In the genomic region with DNA sequence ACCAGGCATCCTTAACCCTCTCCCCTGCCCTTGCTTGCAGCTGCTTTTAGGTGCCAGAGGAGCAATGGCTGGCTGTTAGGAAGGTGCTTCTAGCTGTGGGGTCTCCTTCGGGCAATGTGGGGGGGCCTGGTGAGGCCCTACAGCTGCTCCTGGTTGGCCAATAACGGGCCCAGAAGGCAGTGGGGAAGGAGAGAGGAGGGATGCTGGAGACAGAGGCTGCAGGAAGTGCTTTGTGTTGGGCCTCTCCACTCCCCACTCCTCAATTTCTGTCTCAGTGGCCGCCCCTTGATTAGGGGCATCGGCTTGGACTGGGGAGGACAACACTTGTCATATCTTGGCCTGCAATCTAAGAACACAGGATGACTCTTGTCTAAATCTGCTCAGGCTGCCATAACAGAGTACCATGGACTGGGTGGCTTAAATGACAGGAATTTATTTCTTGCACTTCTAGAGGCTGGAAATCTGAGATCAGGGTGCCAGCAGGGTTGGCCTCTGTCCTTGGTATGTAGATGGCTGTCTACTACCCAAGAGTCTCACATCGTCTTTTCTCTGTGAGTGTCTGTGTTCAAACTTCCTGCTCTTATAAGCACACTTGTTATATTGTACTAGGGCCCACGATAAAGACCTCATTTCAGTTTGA, we compare ENCODE assay signal across 18 cellular contexts.
DNase-seq lines count a peak whose midpoint lies in the region; ATAC-seq and TF ChIP-seq lines count a peak whose summit lies in the region.
"Had no signal": no experiment of that assay in that cellular context is flagged by ENCODE, and none has a peak within 500 bp of the region (broad histone marks: within the 10 kb centered on the region; RNA-seq: fewer than 3 reads in every experiment).

No MANE protein-coding gene starts in this region.

- no peak overlapping the region for H3K18ac ChIP-seq in trophoblast cell (ENCODE audit: low read length)

- no peak overlapping the region for H2BK120ac ChIP-seq in trophoblast cell (ENCODE audit: insufficient read depth, low read length, poor library complexity)

- H3K4ac ChIP-seq in trophoblast cell (ENCODE audit: low read depth, low read length) = no peak overlapping the region

- H2AK5ac ChIP-seq in trophoblast cell (ENCODE audit: low read length) = no peak overlapping the region

- H3K9me2 ChIP-seq in Loucy (replicated peaks; ENCODE audit: low read depth, low read length) = no peaks in the 10 kb centered on the region

- H3K4me1 Mint-ChIP-seq in activated naive CD8-positive, alpha-beta T cell treated with anti-CD3 and anti-CD28 coated beads, Interleukin-2, amount 10 ng/mL, durations not matched to agents 7 days and 5 days = peaks cover 6% of the 10 kb centered on the region

- POLR2A ChIA-PET in activated naive CD8-positive, alpha-beta T cell treated with anti-CD3 and anti-CD28 coated beads, Interleukin-2, amount 10 ng/mL, durations not matched to agents 7 days and 5 days (lab: Charles Lee) = interaction anchor here (1.9 kb wide), 1 partner anchor 20 kb away, joined by 6 read pairs; no protein-coding TSS in a partner anchor

- H2AFZ ChIP-seq in Loucy (ENCODE audit: low read length) = no peak overlapping the region
- H2AFZ ChIP-seq in trophoblast cell (ENCODE audit: insufficient read depth, low read length, poor library complexity) = no peak overlapping the region

- no peaks in the 10 kb centered on the region for H3K27me3 Mint-ChIP-seq in activated naive CD8-positive, alpha-beta T cell treated with anti-CD3 and anti-CD28 coated beads, Interleukin-2, amount 10 ng/mL, durations not matched to agents 7 days and 5 days

- no peak overlapping the region for H2BK12ac ChIP-seq in trophoblast cell (ENCODE audit: low read length)

- no CpG with 5 or more reads among the region's 6 CpGs for WGBS in trophoblast cell (ENCODE audit: extremely low coverage, insufficient coverage, insufficient read length)

- no peak overlapping the region for H3K23ac ChIP-seq in trophoblast cell (ENCODE audit: low read length)

- peak overlapping the region; percentile 65 for H3K4me3 ChIP-seq in Loucy (ENCODE audit: low read length, poor library complexity, severe bottlenecking)
- H3K4me3 ChIP-seq in trophoblast cell (ENCODE audit: low read depth, low read length) = no peak overlapping the region
- H3K4me3 ChIP-seq: A549 had no signal

- no peak overlapping the region for H4K12ac ChIP-seq in trophoblast cell (ENCODE audit: low read depth, low read length)

- no peaks in the 10 kb centered on the region for H3K9me3 ChIP-seq in Loucy (ENCODE audit: insufficient read depth, low read depth, low read length)
- no peaks in the 10 kb centered on the region for H3K9me3 ChIP-seq in trophoblast cell (ENCODE audit: insufficient read depth, low read depth, low read length)
- H3K9me3 ChIP-seq: A549, upper lobe of left lung had no signal

- H4K20me1 ChIP-seq in Loucy (ENCODE audit: insufficient read depth, low read length, poor library complexity, severe bottlenecking) = no peaks in the 10 kb centered on the region

- H4K8ac ChIP-seq in trophoblast cell (ENCODE audit: low read depth, low read length) = no peak overlapping the region

- no peak overlapping the region for H4K91ac ChIP-seq in trophoblast cell (ENCODE audit: low read depth, low read length)

- H3K27ac ChIP-seq in trophoblast cell (ENCODE audit: low read depth, low read length) = no peak overlapping the region
- H3K27ac ChIP-seq: A549, upper lobe of left lung had no signal

- H3K14ac ChIP-seq in trophoblast cell (ENCODE audit: low read length) = no peak overlapping the region

- H3K9ac ChIP-seq in Loucy (ENCODE audit: low read depth, low read length, poor library complexity, severe bottlenecking) (peak overlapping the region; percentile 54), trophoblast cell (ENCODE audit: low read length) (no peak overlapping the region)

- no peaks in the 10 kb centered on the region for H3K36me3 ChIP-seq in Loucy (ENCODE audit: insufficient read depth, low read length)
- H3K36me3 ChIP-seq in trophoblast cell (ENCODE audit: control insufficient read depth in 1 of 2, insufficient read depth in 2 of 2, low read length in 2 of 2) = no peaks in the 10 kb centered on the region
- H3K36me3 ChIP-seq: upper lobe of left lung had no signal

- no peaks in the 10 kb centered on the region for H3K9me3 Mint-ChIP-seq in activated naive CD8-positive, alpha-beta T cell treated with anti-CD3 and anti-CD28 coated beads, Interleukin-2, amount 10 ng/mL, durations not matched to agents 7 days and 5 days
- H3K9me3 Mint-ChIP-seq: activated T-cell treated with anti-CD3 and anti-CD28 coated beads, Interleukin-2, amount 50 U/mL, for 4 hours had no signal

- peak overlapping the region; percentile 58 for H3K4me3 Mint-ChIP-seq in activated naive CD8-positive, alpha-beta T cell treated with anti-CD3 and anti-CD28 coated beads, Interleukin-2, amount 10 ng/mL, durations not matched to agents 7 days and 5 days
- H3K4me3 Mint-ChIP-seq: brain had no signal

- H3F3A ChIP-seq in Loucy (ENCODE audit: low read depth) = no peaks in the 10 kb centered on the region; the same call in 1 of the 2 replicates

- no peaks in the 10 kb centered on the region for H3K79me1 ChIP-seq in trophoblast cell (ENCODE audit: low read length)

- H3K36me3 Mint-ChIP-seq in activated naive CD8-positive, alpha-beta T cell treated with anti-CD3 and anti-CD28 coated beads, Interleukin-2, amount 10 ng/mL, durations not matched to agents 7 days and 5 days = no peaks in the 10 kb centered on the region
- H3K36me3 Mint-ChIP-seq: brain had no signal

- H2BK5ac ChIP-seq in trophoblast cell (ENCODE audit: low read depth, low read length, poor library complexity) = no peak overlapping the region

- H3K4me2 ChIP-seq in Loucy (ENCODE audit: low read depth, low read length, poor library complexity, severe bottlenecking) = peak overlapping the region; percentile 76
- no peak overlapping the region for H3K4me2 ChIP-seq in trophoblast cell (ENCODE audit: low read length)

- TF ChIP-seq CTCF in Loucy (conservative IDR thresholded peaks at IDR 0.05; ENCODE audit: low read length) = no peak

- DNase-seq in NCI-H748 (lab: John Stamatoyannopoulos, UW; ENCODE audit: unreplicated experiment) (peak; percentile 30), NCI-H748 treated with DMSO at 0.1 percent for 48 hours (lab: John Stamatoyannopoulos, UW) (no peak), trophoblast cell (peak; percentile 67 to 80), GF-D8 (lab: John Stamatoyannopoulos, UW) (no peak), KG1 (lab: John Stamatoyannopoulos, UW) (no peak)
- DNase-seq in activated naive CD8-positive, alpha-beta T cell treated with anti-CD3 and anti-CD28 coated beads, Interleukin-2, amount 10 ng/mL, durations not matched to agents 7 days and 5 days = no peak
- DNase-seq in stimulated activated CD4-positive, alpha-beta T cell treated with anti-CD3 and anti-CD28 coated beads, Interleukin-2, amount 100 ng/mL, for 24 hours = no peak
- DNase-seq: EL, GOT3, hippocampal formation, midbrain, NCI-H1694 treated with DMSO at 0.1 percent for 48 hours, NCI-H82, upper lobe of left lung had no signal

- H3K79me2 ChIP-seq in Loucy (ENCODE audit: insufficient read depth, low read length) = no peaks in the 10 kb centered on the region
- no peaks in the 10 kb centered on the region for H3K79me2 ChIP-seq in trophoblast cell (ENCODE audit: control insufficient read depth, insufficient read depth, low read length, poor library complexity)

- ATAC-seq in activated naive CD8-positive, alpha-beta T cell treated with anti-CD3 and anti-CD28 coated beads, Interleukin-2, amount 10 ng/mL, durations not matched to agents 7 days and 5 days (ENCODE audit: low read depth) = peak; percentile 22
- ATAC-seq: A549 had no signal

- H3K4me1 ChIP-seq in Loucy (ENCODE audit: insufficient read depth, low read length, poor library complexity, severe bottlenecking) = peaks cover 15% of the 10 kb centered on the region
- H3K4me1 ChIP-seq in trophoblast cell (ENCODE audit: control insufficient read depth in 1 of 2, insufficient read depth in 2 of 2, low read length in 2 of 2) = no peaks in the 10 kb centered on the region
- H3K4me1 ChIP-seq: A549 had no signal

- peak overlapping the region; percentile 83 for H3K27ac Mint-ChIP-seq in activated naive CD8-positive, alpha-beta T cell treated with anti-CD3 and anti-CD28 coated beads, Interleukin-2, amount 10 ng/mL, durations not matched to agents 7 days and 5 days

- H3K27me3 ChIP-seq in Loucy (ENCODE audit: insufficient read depth, low read length, poor library complexity, severe bottlenecking) (no peaks in the 10 kb centered on the region), trophoblast cell (ENCODE audit: insufficient read depth, low read length) (no peaks in the 10 kb centered on the region)
- H3K27me3 ChIP-seq: upper lobe of left lung had no signal

Comparison
In these comparisons a context has a peak if more than half of its experiments do, and no peak if none do; other contexts are left out.
1. DNase-seq: peak in NCI-H748 (single experiment) and trophoblast cell (2 of 2); none in NCI-H748 treated with DMSO at 0.1 percent for 48 hours (single experiment), activated naive CD8-positive, alpha-beta T cell treated with anti-CD3 and anti-CD28 coated beads, Interleukin-2, amount 10 ng/mL, durations not matched to agents 7 days and 5 days (single experiment), GF-D8 (single experiment), KG1 (single experiment) and stimulated activated CD4-positive, alpha-beta T cell treated with anti-CD3 and anti-CD28 coated beads, Interleukin-2, amount 100 ng/mL, for 24 hours (0 of 2).